Comparison of ENCODE assay signal across 21 cellular contexts in genomic region chr16:35559911-35560636, GRCh38.
DNase-seq lines count a peak whose midpoint lies in the region; ATAC-seq, FAIRE-seq and TF ChIP-seq lines count a peak whose summit lies in the region.
"Had no signal": no experiment of that assay in that cellular context is flagged by ENCODE, and none has a peak within 500 bp of the region (broad histone marks: within the 10 kb centered on the region; RNA-seq: fewer than 3 reads in every experiment).

No MANE protein-coding gene starts in this region.

- 23 to 27% methylated on average over 2 of the region's 2 CpGs for WGBS in pancreas, 2 donors

- H3K9me3 ChIP-seq in PC-3 (ENCODE audit: low read length) (no peaks in the 10 kb centered on the region), pancreas (no peaks in the 10 kb centered on the region), HAP-1 (no peaks in the 10 kb centered on the region; the same call in 1 of the 2 replicates)
- H3K9me3 ChIP-seq: testis had no signal

- no peaks in the 10 kb centered on the region for H3K4me1 ChIP-seq in PC-3 (ENCODE audit: insufficient read depth, low read length)
- H3K4me1 ChIP-seq in pancreas = no peaks in the 10 kb centered on the region
- no peaks in the 10 kb centered on the region for H3K4me1 ChIP-seq in HAP-1
- H3K4me1 ChIP-seq: testis had no signal

- no peaks in the 10 kb centered on the region for H4K20me1 ChIP-seq in PC-3 (ENCODE audit: low read length)

- no peak for FAIRE-seq in pancreas (lab: Jason Lieb, UNC)
- FAIRE-seq: frontal cortex had no signal

- H3F3A ChIP-seq in PC-3 (ENCODE audit: low read length, unreplicated experiment) = no peaks in the 10 kb centered on the region

- no peak overlapping the region for H3K4me2 ChIP-seq in PC-3 (ENCODE audit: low read length)

- DNase-seq in NCI-H82 (lab: John Stamatoyannopoulos, UW) (peak; percentile 34), NCI-H82 treated with DMSO at 0.1 percent for 48 hours (lab: John Stamatoyannopoulos, UW; ENCODE audit: unreplicated experiment) (no peak), LNCaP clone FGC (ENCODE audit: low read depth) (peak; percentile 83), PC-3 (peak; percentile 28), pancreas (no peak), HAP-1 (ENCODE audit: low spot score in 2 of 2) (no peak), SIG-M5 treated with dmso at 0.1 percent for 504 hours (lab: John Stamatoyannopoulos, UW; ENCODE audit: unreplicated experiment) (no peak)
- DNase-seq: activated B cell treated with CpG ODN at 0.5 μM for 24 hours; activated naive CD8-positive, alpha-beta T cell treated with anti-CD3 and anti-CD28 coated beads, Interleukin-2, amount 50 U/mL, for 24 hours; CD4-positive, alpha-beta T cell; EL; GOT3; left colon; NCI-H2227 treated with DMSO at 0.1 percent for 48 hours; SIG-M5; stimulated activated CD4-positive, alpha-beta T cell treated with anti-CD3 and anti-CD28 coated beads, Interleukin-12 subunit alpha, Interleukin-12 subunit beta, amount 100 ng/mL, for 4 hours; T-helper 2 cell; testis had no signal

- no peak overlapping the region for H2AFZ ChIP-seq in PC-3 (ENCODE audit: low read length)

- no peak overlapping the region for H3K9ac ChIP-seq in PC-3 (ENCODE audit: low read length)

- no TSS peak for BruUV-seq in PC-3 (replicated peaks; lab: Mats Ljungman, UMichigan)

- no peaks in the 10 kb centered on the region for H3K9me2 ChIP-seq in PC-3 (replicated peaks; ENCODE audit: low read length)

- CTCF ChIA-PET in PC-3 (lab: Charles Lee) = no interaction called here

- H3K36me3 ChIP-seq in PC-3 (ENCODE audit: low read depth, low read length) = no peaks in the 10 kb centered on the region
- no peaks in the 10 kb centered on the region for H3K36me3 ChIP-seq in pancreas
- no peaks in the 10 kb centered on the region for H3K36me3 ChIP-seq in HAP-1 (replicated peaks)

- in situ Hi-C loops in HAP-1 (cut with MboI; ENCODE audit: low sequenced_read_pairs) = no loop called here

- no peaks in the 10 kb centered on the region for H3K27me3 ChIP-seq in PC-3 (ENCODE audit: low read length)
- H3K27me3 ChIP-seq in pancreas = no peaks in the 10 kb centered on the region
- H3K27me3 ChIP-seq in HAP-1 (ENCODE audit: low read depth) = no peaks in the 10 kb centered on the region
- H3K27me3 ChIP-seq: testis had no signal

- TF ChIP-seq CTCF in LNCaP clone FGC (IDR thresholded peaks at IDR 0.05; ENCODE audit: control insufficient read depth, extremely low read depth, insufficient read depth) (peak; percentile 37), PC-3 (conservative IDR thresholded peaks at IDR 0.05; ENCODE audit: low read depth, low read length) (no peak), pancreas (IDR thresholded peaks at IDR 0.05) (no peak)

- POLR2A ChIA-PET in PC-3 (lab: Charles Lee; ENCODE audit: unreplicated experiment) = no interaction called here

- H3K27ac ChIP-seq in PC-3 (ENCODE audit: low read length) = no peak overlapping the region
- no peak overlapping the region for H3K27ac ChIP-seq in pancreas
- H3K27ac ChIP-seq: testis had no signal

- no peaks in the 10 kb centered on the region for H3K79me2 ChIP-seq in PC-3 (ENCODE audit: low read length)

- ATAC-seq in PC-3 (no peak), pancreas (peak in 3 of 4 donors; percentile 56 to 73 (median 62)), GM19351 (IDR thresholded peaks at IDR 0.05; ENCODE audit: unreplicated experiment) (no peak)
- ATAC-seq: activated naive CD8-positive, alpha-beta T cell treated with anti-CD3 and anti-CD28 coated beads, Interleukin-2, amount 50 U/mL, for 24 hours; activated T-helper 17 cell treated with anti-CD3 and anti-CD28 coated beads, Interleukin-2, amount 50 U/mL, for 72 hours; left colon had no signal

- no peak overlapping the region for H3K4me3 ChIP-seq in LNCaP clone FGC (ENCODE audit: low read depth, low read length)
- no peak overlapping the region for H3K4me3 ChIP-seq in PC-3 (ENCODE audit: low read length)
- no peak overlapping the region for H3K4me3 ChIP-seq in pancreas
- H3K4me3 ChIP-seq in HAP-1 = no peak overlapping the region
- H3K4me3 ChIP-seq: testis had no signal

- intact Hi-C loops in PC-3 (cut with micrococcal nuclease) (no loop called here), pancreas (cut with DNase I) (no loop called here)

Comparison
In these comparisons a context has a peak if more than half of its experiments do, and no peak if none do; other contexts are left out.
1. DNase-seq: peak in NCI-H82 (single experiment), LNCaP clone FGC (single experiment) and PC-3 (single experiment); none in NCI-H82 treated with DMSO at 0.1 percent for 48 hours (single experiment), pancreas (0 of 6), HAP-1 (0 of 2) and SIG-M5 treated with dmso at 0.1 percent for 504 hours (single experiment).
2. ATAC-seq: peak in pancreas (3 of 4); none in PC-3 (single experiment) and GM19351 (single experiment).